Comparison of ENCODE assay signal across 11 cellular contexts in the genomic region with DNA sequence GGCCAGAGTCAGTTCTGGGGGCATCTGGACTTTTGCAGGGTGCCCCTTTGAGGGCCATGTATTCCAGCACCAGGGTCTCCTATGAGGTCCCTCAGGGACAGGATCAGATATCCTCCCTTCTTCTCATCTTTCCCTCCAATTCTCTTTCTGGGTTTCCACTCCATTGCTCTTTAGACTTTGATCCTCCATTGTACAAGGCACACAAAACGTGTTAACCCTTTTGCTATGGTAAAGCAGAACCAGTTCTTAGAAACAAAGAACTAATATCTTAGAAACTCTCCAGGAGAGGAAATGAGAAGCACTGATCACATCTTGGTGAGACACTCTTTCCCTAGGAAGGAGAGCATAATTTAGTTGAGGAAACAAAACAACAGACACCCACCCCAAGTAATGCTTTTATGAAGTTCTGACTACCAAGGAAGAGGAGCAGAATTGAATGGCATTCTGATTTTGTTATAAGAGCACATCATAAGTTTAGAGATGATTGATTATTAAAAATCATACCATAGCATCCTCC.
"Had no signal": no experiment of that assay in that cellular context is flagged by ENCODE, and none has a peak within 500 bp of the region (broad histone marks: within the 10 kb centered on the region; RNA-seq: fewer than 3 reads in every experiment).

No MANE protein-coding gene starts in this region.

- ATAC-seq: activated CD4-positive, alpha-beta T cell treated with anti-CD3 and anti-CD28 coated beads for 36 hours; lower lobe of right lung had no signal

- H3K4me3 ChIP-seq: lower lobe of right lung, right atrium auricular region, smooth muscle cell, tibial artery, uterus had no signal

- H3K27ac ChIP-seq: brain microvascular endothelial cell, lower lobe of right lung, right atrium auricular region, tibial artery, uterus, VCaP had no signal

- H3K27me3 ChIP-seq: brain microvascular endothelial cell, right atrium auricular region, tibial artery, uterus had no signal

- DNase-seq: activated CD4-positive, alpha-beta memory T cell treated with anti-CD3 and anti-CD28 coated beads, Interleukin-2, amount 10 ng/mL, durations not matched to agents 7 days and 5 days; activated CD4-positive, alpha-beta T cell treated with anti-CD3 and anti-CD28 coated beads for 36 hours; activated CD8-positive, alpha-beta memory T cell treated with anti-CD3 and anti-CD28 coated beads, Interleukin-2, amount 50 U/mL, for 48 hours; brain microvascular endothelial cell; kidney glomerular epithelial cell; lower lobe of right lung; tibial artery; uterus had no signal

- H3K4me1 ChIP-seq: lower lobe of right lung, right atrium auricular region, uterus had no signal

- H3K36me3 ChIP-seq: brain microvascular endothelial cell, lower lobe of right lung, right atrium auricular region, tibial artery, uterus had no signal

- H3K9me3 ChIP-seq: lower lobe of right lung, right atrium auricular region, tibial artery, uterus had no signal
